Comparison of ENCODE assay signal across 9 cellular contexts in the genomic region with DNA sequence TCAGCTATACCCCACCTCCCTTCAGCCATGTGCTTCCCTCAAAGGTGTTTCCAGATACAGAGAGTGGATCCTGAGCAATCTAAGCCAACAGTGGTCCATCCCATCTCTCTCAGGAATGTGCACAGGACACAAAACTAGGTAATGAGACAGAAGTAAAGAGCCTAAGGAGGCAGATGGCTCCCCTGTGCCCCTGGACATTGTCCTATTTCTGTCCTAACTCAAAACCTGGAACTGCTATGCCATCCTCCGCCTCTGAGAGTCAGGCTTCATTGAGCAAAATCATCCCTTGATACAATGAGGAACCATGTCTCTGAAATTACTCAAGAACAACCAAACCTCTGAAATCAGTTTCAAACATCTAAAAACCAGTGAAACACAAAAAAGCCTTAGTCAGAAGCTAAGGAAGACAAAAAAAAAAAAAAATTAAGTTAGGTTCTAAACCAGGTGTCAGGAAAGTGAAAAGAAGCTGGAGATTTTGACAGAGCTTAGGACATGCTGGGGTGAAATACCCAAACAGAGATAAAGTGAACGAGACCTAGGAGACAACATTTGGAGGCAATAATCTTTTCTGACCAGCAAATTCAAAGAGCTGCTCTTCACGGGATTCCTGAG.
DNase-seq lines count a peak whose midpoint lies in the region; ATAC-seq, FAIRE-seq and TF ChIP-seq lines count a peak whose summit lies in the region.
"Had no signal": no experiment of that assay in that cellular context is flagged by ENCODE, and none has a peak within 500 bp of the region (broad histone marks: within the 10 kb centered on the region; RNA-seq: fewer than 3 reads in every experiment).

No MANE protein-coding gene starts in this region.

- H3K9me3 ChIP-seq in cardiac muscle cell (ENCODE audit: low read depth) (no peaks in the 10 kb centered on the region), gastrocnemius medialis (no peaks in the 10 kb centered on the region)

- in situ Hi-C loops in gastrocnemius medialis (cut with MboI; ENCODE audit: low sequenced_read_pairs in 4 of 4), result no loop called here

- H3K36me3 ChIP-seq in cardiac muscle cell (no peaks in the 10 kb centered on the region), gastrocnemius medialis (no peaks in the 10 kb centered on the region)

- FAIRE-seq in urothelium cell line (lab: Jason Lieb, UNC), result no peak
- FAIRE-seq: G401.6 had no signal

- ATAC-seq in HG02759 (IDR thresholded peaks at IDR 0.05; ENCODE audit: unreplicated experiment) (peak; percentile 43), gastrocnemius medialis (peak in 1 of 2 donors; percentile 34)

- H3K4me3 ChIP-seq in cardiac muscle cell (no peak overlapping the region), coronary artery (no peak overlapping the region), gastrocnemius medialis (no peak overlapping the region)

- H3K4me1 ChIP-seq in cardiac muscle cell (ENCODE audit: low read depth), result no peaks in the 10 kb centered on the region
- peaks cover 46 to 48% of the 10 kb centered on the region in 2 donors for H3K4me1 ChIP-seq in gastrocnemius medialis

- DNase-seq in cardiac muscle cell (ENCODE audit: low read depth in 1 of 2, low spot score in 1 of 2) (peak in 1 of 2 donors; percentile 19), cardiac septum (ENCODE audit: low spot score) (no peak), NOMO-1 treated with dmso at 0.1 percent for 144 hours (lab: John Stamatoyannopoulos, UW; ENCODE audit: unreplicated experiment) (peak; percentile 34), coronary artery (ENCODE audit: low spot score) (no peak), gastrocnemius medialis (no peak), urothelium cell line (ENCODE audit: low spot score) (no peak), HuH-7 (ENCODE audit: low spot score) (no peak)

- peak; percentile 23 for TF ChIP-seq CTCF in cardiac muscle cell (IDR thresholded peaks at IDR 0.05; ENCODE audit: low read depth, low read length)
- no peak for TF ChIP-seq CTCF in coronary artery (IDR thresholded peaks at IDR 0.05)
- TF ChIP-seq CTCF in gastrocnemius medialis (IDR thresholded peaks at IDR 0.05 in 4 of 5, conservative IDR thresholded peaks at IDR 0.05 in 1 of 5), result no peak

- intact Hi-C loops in cardiac septum (cut with DNase I), result no loop called here
- intact Hi-C loops in gastrocnemius medialis (cut with DNase I; ENCODE audit: low total_unique reads), result loop anchor here (5.0 to 10.0 kb wide), 2 partner anchors 35 to 258 kb away; no protein-coding TSS in a partner anchor

- no peak for TF ChIP-seq POLR2A in gastrocnemius medialis (IDR thresholded peaks at IDR 0.05)

- no peaks in the 10 kb centered on the region for H3K27me3 ChIP-seq in cardiac muscle cell
- no peaks in the 10 kb centered on the region for H3K27me3 ChIP-seq in gastrocnemius medialis

- H3K27ac ChIP-seq in cardiac muscle cell (no peak overlapping the region), coronary artery (peak overlapping the region; percentile 59 to 91), gastrocnemius medialis (peak overlapping the region; percentile 51 to 74 (median 70))
